ENCODE assay signal across 11 cellular contexts in genomic region chr9:123329329-123329955, GRCh38. TPM values are rescaled to one million over a fixed set of nuclear protein-coding genes. Genes with fewer than 3 reads are reported as not detected.
DNase-seq lines count a peak whose midpoint lies in the region; ATAC-seq and TF ChIP-seq lines count a peak whose summit lies in the region.
"Had no signal": no experiment of that assay in that cellular context is flagged by ENCODE, and none has a peak within 500 bp of the region (broad histone marks: within the 10 kb centered on the region; RNA-seq: fewer than 3 reads in every experiment).

No MANE protein-coding gene starts in this region.

- H3K4me3 ChIP-seq in gastrocnemius medialis: no peak overlapping the region

- no peak overlapping the region for H3K27ac ChIP-seq in gastrocnemius medialis

- TF ChIP-seq CTCF in gastrocnemius medialis (IDR thresholded peaks at IDR 0.05 in 4 of 5, conservative IDR thresholded peaks at IDR 0.05 in 1 of 5): no peak

- peak; percentile 35 for ATAC-seq in GM18502 (IDR thresholded peaks at IDR 0.05; ENCODE audit: poor library complexity, unreplicated experiment)
- ATAC-seq in left colon: peak; percentile 89
- no peak for ATAC-seq in GM18909 (IDR thresholded peaks at IDR 0.05; ENCODE audit: poor library complexity, unreplicated experiment)
- no peak for ATAC-seq in gastrocnemius medialis
- ATAC-seq: natural killer cell treated with Interleukin-12 subunit alpha and Interleukin-12 subunit beta and Interleukin-15 and Interleukin-18, amount 100 ng/mL, for 72 hours had no signal

- no peaks in the 10 kb centered on the region for H3K27me3 ChIP-seq in gastrocnemius medialis

- peak; percentile 63 for DNase-seq in Ammon's horn (ENCODE audit: low spot score)
- DNase-seq in RPMI7951 (ENCODE audit: low read depth): peak; percentile 76
- peak; percentile 86 to 90 for DNase-seq in left colon
- DNase-seq in SW 1271 (lab: John Stamatoyannopoulos, UW): no peak
- no peak for DNase-seq in gastrocnemius medialis
- no peak for DNase-seq in stimulated activated CD4-positive, alpha-beta T cell treated with anti-CD3 and anti-CD28 coated beads, Interleukin-2, amount 100 ng/mL, for 24 hours
- DNase-seq: activated CD4-positive, alpha-beta T cell treated with anti-CD3 and anti-CD28 coated beads, Interleukin-2, amount 50 U/mL, for 4 hours; Right ventricle myocardium superior had no signal

- no peak for TF ChIP-seq POLR2A in gastrocnemius medialis (IDR thresholded peaks at IDR 0.05)

- H3K4me1 ChIP-seq in gastrocnemius medialis: no peaks in the 10 kb centered on the region

- H3K36me3 ChIP-seq in gastrocnemius medialis: no peaks in the 10 kb centered on the region

- intact Hi-C loops in left colon (cut with DNase I, micrococcal nuclease): no loop called here
- intact Hi-C loops in gastrocnemius medialis (cut with DNase I; ENCODE audit: low total_unique reads): no loop called here

- in situ Hi-C loops in gastrocnemius medialis (cut with MboI; ENCODE audit: low sequenced_read_pairs in 4 of 4): loop anchor here in 3 of 4 donors (25.0 kb wide), 3 partner anchors 142 to 242 kb away; no protein-coding TSS in a partner anchor

- no peaks in the 10 kb centered on the region for H3K9me3 ChIP-seq in gastrocnemius medialis

RNA-seq across cellular contexts. Expression of gene CRB2, which starts 26.6 kb away (rescaled TPM):
- total RNA-seq in RPMI7951 (2014; rRNA removed; shearing (Covaris generic)): not detected in 2 replicates
- total RNA-seq in left colon (1 to 10 TPM in 1 of 2 donors, under 1 TPM in 1; 0.92 to 1.1 TPM), gastrocnemius medialis (not detected)
- total RNA-seq: natural killer cell treated with Interleukin-12 subunit alpha and Interleukin-12 subunit beta and Interleukin-15 and Interleukin-18, amount 100 ng/mL, for 72 hours; Right ventricle myocardium superior had no signal

Comparison
In these comparisons a context has a peak if more than half of its experiments do, and no peak if none do; other contexts are left out.
1. DNase-seq: peak in Ammon's horn (single experiment), RPMI7951 (single experiment) and left colon (2 of 2); none in SW 1271 (0 of 2), gastrocnemius medialis (0 of 2) and stimulated activated CD4-positive, alpha-beta T cell treated with anti-CD3 and anti-CD28 coated beads, Interleukin-2, amount 100 ng/mL, for 24 hours (0 of 2).
2. ATAC-seq: peak in GM18502 (single experiment) and left colon (single experiment); none in GM18909 (single experiment) and gastrocnemius medialis (0 of 2).